In the genomic region with DNA sequence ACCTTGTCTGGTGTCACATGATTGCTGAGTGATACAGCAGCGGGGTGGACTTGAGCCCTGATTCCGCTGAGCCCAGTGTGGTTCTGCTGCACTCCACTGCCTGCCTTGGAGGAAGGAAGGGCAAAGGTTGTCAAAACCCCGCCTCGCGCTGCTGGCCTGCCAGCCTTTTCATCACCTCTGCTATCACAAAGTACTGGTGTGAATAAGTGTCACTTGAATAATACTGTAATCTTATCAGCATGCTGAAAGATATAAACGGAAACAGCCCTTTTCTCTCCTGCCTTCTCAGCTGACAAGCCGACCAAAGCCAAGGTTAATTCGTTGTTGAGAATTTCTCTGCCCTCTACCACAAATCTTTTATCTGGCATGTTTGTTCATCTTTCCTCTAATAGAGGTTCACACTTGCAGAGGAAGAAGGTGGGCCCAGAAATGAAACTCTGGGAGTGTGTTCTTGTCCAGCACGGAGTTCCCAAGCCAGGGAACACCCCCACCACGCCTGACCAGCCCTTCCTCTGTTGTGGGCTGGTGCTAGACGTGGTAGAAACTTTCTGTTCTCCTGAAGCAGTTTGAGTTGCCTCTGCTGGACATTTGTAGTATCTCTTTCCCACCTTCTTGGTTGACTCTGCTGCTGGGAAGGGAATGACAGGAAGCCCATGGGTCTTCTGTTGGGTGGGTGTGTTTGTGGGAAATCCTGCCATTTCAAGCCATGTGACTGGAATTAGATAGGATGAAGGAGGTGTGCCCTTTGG, we compare ENCODE assay signal across 8 cellular contexts. TPM values are rescaled to one million over a fixed set of nuclear protein-coding genes. Genes with fewer than 3 reads are reported as not detected.
DNase-seq lines count a peak whose midpoint lies in the region; ATAC-seq and TF ChIP-seq lines count a peak whose summit lies in the region.

No MANE protein-coding gene starts in this region.

- TF ChIP-seq EP300 in transverse colon (IDR thresholded peaks at IDR 0.05; ENCODE audit: low read depth) = no peak

- 39% methylated on average over 8 of the region's 11 CpGs for WGBS in mesenchymal stem cell
- 42 to 53% methylated on average over 5 to 11 of the region's 11 CpGs for WGBS in transverse colon (ENCODE audit: low coverage in 1 of 2), 2 donors

- no peak overlapping the region for H2BK15ac ChIP-seq in mesenchymal stem cell (ENCODE audit: low read depth, poor library complexity, severe bottlenecking)

- H3K4me3 Mint-ChIP-seq in MCF 10A (ENCODE audit: unreplicated experiment) = no peak overlapping the region

- peak overlapping the region; percentile 96 for H2BK5ac ChIP-seq in mesenchymal stem cell (ENCODE audit: low read depth, low read length, poor library complexity, severe bottlenecking)

- H3K9me3 ChIP-seq in Peyer's patch (no peaks in the 10 kb centered on the region), mesenchymal stem cell (ENCODE audit: control insufficient read depth, low read length) (no peaks in the 10 kb centered on the region), transverse colon (no peaks in the 10 kb centered on the region)

- peak overlapping the region; percentile 61 for H2AK5ac ChIP-seq in mesenchymal stem cell (ENCODE audit: low read length, severe bottlenecking)

- H3K4me3 ChIP-seq in Peyer's patch (no peak overlapping the region), mesenchymal stem cell (ENCODE audit: insufficient read depth in 1 of 2, low read depth in 1 of 2, low read length in 2 of 2) (no peak overlapping the region), transverse colon (peak overlapping the region in 1 of 4 donors; percentile 19)

- no peak overlapping the region for H3K4me2 ChIP-seq in mesenchymal stem cell (ENCODE audit: low read length, poor library complexity, severe bottlenecking)

- H3K36me3 ChIP-seq in Peyer's patch (peaks cover 0 to 23% (median 0%) of the 10 kb centered on the region in 3 donors), mesenchymal stem cell (ENCODE audit: control insufficient read depth in 1 of 2, insufficient read depth in 2 of 2, low read depth in 1 of 2, low read length in 2 of 2) (peaks cover 0 to 12% of the 10 kb centered on the region in 2 experiments), transverse colon (no peaks in the 10 kb centered on the region)

- H4K8ac ChIP-seq in mesenchymal stem cell (ENCODE audit: low read length) = no peak overlapping the region

- peaks cover 11% of the 10 kb centered on the region for H3K79me1 ChIP-seq in mesenchymal stem cell (replicated peaks; ENCODE audit: low read length, poor library complexity, severe bottlenecking)

- TF ChIP-seq CTCF in Peyer's patch (IDR thresholded peaks at IDR 0.05) = peak in 2 of 6 experiments; percentile 37 to 43
- peak in 4 of 5 experiments; percentile 7 to 58 (median 28) for TF ChIP-seq CTCF in transverse colon (IDR thresholded peaks at IDR 0.05)
- TF ChIP-seq CTCF in MCF 10A (IDR thresholded peaks at IDR 0.05; ENCODE audit: unreplicated experiment) = no peak

- no peaks in the 10 kb centered on the region for H3K4me1 Mint-ChIP-seq in MCF 10A (ENCODE audit: insufficient read depth, unreplicated experiment)

- H3K27ac ChIP-seq in Peyer's patch = peak overlapping the region; percentile 20 to 86 (median 76)
- peak overlapping the region; percentile 96 for H3K27ac ChIP-seq in mesenchymal stem cell (ENCODE audit: low read length, poor library complexity, severe bottlenecking)
- H3K27ac ChIP-seq in transverse colon = peak overlapping the region; percentile 70 to 80 (median 79)

- no peak overlapping the region for H3K4ac ChIP-seq in mesenchymal stem cell (ENCODE audit: low read depth in 1 of 2, low read length in 2 of 2)

- intact Hi-C loops in transverse colon (cut with DNase I; ENCODE audit: low total_unique reads) = no loop called here
- intact Hi-C loops in MCF 10A (cut with micrococcal nuclease) = no loop called here

- H2AFZ ChIP-seq in mesenchymal stem cell (ENCODE audit: low read depth, low read length) = no peak overlapping the region

- no peak overlapping the region for H3K27ac Mint-ChIP-seq in MCF 10A (ENCODE audit: low read depth, unreplicated experiment)

- H3K4me1 ChIP-seq in Peyer's patch = peaks cover 0 to 20% (median 0%) of the 10 kb centered on the region in 4 donors
- peaks cover 25% of the 10 kb centered on the region for H3K4me1 ChIP-seq in mesenchymal stem cell (ENCODE audit: control insufficient read depth, insufficient read depth, low read depth, low read length)
- peaks cover 0 to 39% (median 22%) of the 10 kb centered on the region in 4 donors for H3K4me1 ChIP-seq in transverse colon

- H3K36me3 Mint-ChIP-seq in MCF 10A (ENCODE audit: insufficient read depth, unreplicated experiment) = peaks cover 10% of the 10 kb centered on the region

- no peak for ATAC-seq in HG02610 (IDR thresholded peaks at IDR 0.05; ENCODE audit: unreplicated experiment)

- H3K9ac ChIP-seq in mesenchymal stem cell (ENCODE audit: low read length) = no peak overlapping the region

- POLR2A ChIA-PET in MCF 10A (lab: Yijun Ruan, JAX) = interaction anchor here (0.7 kb wide), 1 partner anchor 15 kb away, joined by 3 read pairs; no protein-coding TSS in a partner anchor

- H3K27me3 ChIP-seq in Peyer's patch (no peaks in the 10 kb centered on the region), mesenchymal stem cell (ENCODE audit: control insufficient read depth in 1 of 2, insufficient read depth in 1 of 2, low read length in 2 of 2) (no peaks in the 10 kb centered on the region), transverse colon (no peaks in the 10 kb centered on the region)

- CTCF ChIA-PET in MCF 10A (lab: Yijun Ruan, JAX) = no interaction called here

- in situ Hi-C loops in transverse colon (cut with MboI; ENCODE audit: low pct_ligation_motif_present in 1 of 4, low pct_unique_long_range_greater_than_20kb in 1 of 4, low sequenced_read_pairs in 3 of 4) = no loop called here

- H3K23ac ChIP-seq in mesenchymal stem cell (ENCODE audit: low read length in 2 of 2) = no peak overlapping the region

- no peak overlapping the region for H4K91ac ChIP-seq in mesenchymal stem cell (ENCODE audit: low read length)

- peak in 2 of 3 donors; percentile 91 to 92 for DNase-seq in Peyer's patch
- DNase-seq in erythroblast (lab: John Stamatoyannopoulos, UW) = peak; percentile 63 to 80
- peak; percentile 44 for DNase-seq in mesenchymal stem cell
- peak; percentile 83 for DNase-seq in transverse colon
- no peak for DNase-seq in medulla oblongata (ENCODE audit: extremely low spot score)
- no peak for DNase-seq in NOMO-1 treated with DMSO at 0.1 percent for 48 hours (lab: John Stamatoyannopoulos, UW; ENCODE audit: unreplicated experiment)
- no peak for DNase-seq in MCF 10A (ENCODE audit: unreplicated experiment)

- TF ChIP-seq POLR2A in Peyer's patch (IDR thresholded peaks at IDR 0.05) (peak in 1 of 2 donors; percentile 48), erythroblast (IDR thresholded peaks at IDR 0.05; ENCODE audit: low read length) (no peak), transverse colon (IDR thresholded peaks at IDR 0.05) (peak; percentile 38)

- no peaks in the 10 kb centered on the region for H3K9me3 Mint-ChIP-seq in MCF 10A (ENCODE audit: unreplicated experiment)

- no TSS peak for BruUV-seq in MCF 10A (replicated peaks; lab: Mats Ljungman, UMichigan)

- H3K27me3 Mint-ChIP-seq in MCF 10A (ENCODE audit: insufficient read depth, unreplicated experiment) = no peaks in the 10 kb centered on the region

- H3K18ac ChIP-seq in mesenchymal stem cell (ENCODE audit: low read depth in 1 of 2, low read length in 2 of 2) = no peak overlapping the region

- H2BK12ac ChIP-seq in mesenchymal stem cell (ENCODE audit: low read length in 2 of 2) = peak overlapping the region in 1 of 2 experiments; percentile 46

- H3K14ac ChIP-seq in mesenchymal stem cell (ENCODE audit: low read length in 2 of 2) = no peak overlapping the region

- no peak overlapping the region for H2BK120ac ChIP-seq in mesenchymal stem cell (ENCODE audit: low read depth, low read length)

RNA-seq across cellular contexts. Expression of a gene that starts 21.5 kb away (rescaled TPM):
- 10 to 100 TPM in 3 of 4 donors, 1 to 10 TPM in 1; 6.6 to 32.8 (median 25.4) TPM for total RNA-seq in Peyer's patch
- 0.12 TPM for polyA plus RNA-seq in mesenchymal stem cell (2013, experiment 1 of 2)
- 0.14 TPM for polyA plus RNA-seq in mesenchymal stem cell (2013, experiment 2 of 2)
- total RNA-seq in transverse colon = 10 to 100 TPM in 3 of 4 donors, 1 to 10 TPM in 1; 4.6 to 40.4 (median 15.5) TPM
- total RNA-seq in MCF 10A (2022) = 2.0 and 2.7 TPM in 2 replicates

Comparison
In these comparisons a context has a peak if more than half of its experiments do, and no peak if none do; other contexts are left out.
1. DNase-seq: peak in Peyer's patch (2 of 3), erythroblast (2 of 2), mesenchymal stem cell (single experiment) and transverse colon (single experiment); none in medulla oblongata (single experiment), NOMO-1 treated with DMSO at 0.1 percent for 48 hours (single experiment) and MCF 10A (single experiment).
2. Peak in every context shown above with its lines, with median percentiles within 50 percentile points of each other: H3K27ac ChIP-seq.